Comparison of ENCODE assay signal across 12 cellular contexts in the genomic region with DNA sequence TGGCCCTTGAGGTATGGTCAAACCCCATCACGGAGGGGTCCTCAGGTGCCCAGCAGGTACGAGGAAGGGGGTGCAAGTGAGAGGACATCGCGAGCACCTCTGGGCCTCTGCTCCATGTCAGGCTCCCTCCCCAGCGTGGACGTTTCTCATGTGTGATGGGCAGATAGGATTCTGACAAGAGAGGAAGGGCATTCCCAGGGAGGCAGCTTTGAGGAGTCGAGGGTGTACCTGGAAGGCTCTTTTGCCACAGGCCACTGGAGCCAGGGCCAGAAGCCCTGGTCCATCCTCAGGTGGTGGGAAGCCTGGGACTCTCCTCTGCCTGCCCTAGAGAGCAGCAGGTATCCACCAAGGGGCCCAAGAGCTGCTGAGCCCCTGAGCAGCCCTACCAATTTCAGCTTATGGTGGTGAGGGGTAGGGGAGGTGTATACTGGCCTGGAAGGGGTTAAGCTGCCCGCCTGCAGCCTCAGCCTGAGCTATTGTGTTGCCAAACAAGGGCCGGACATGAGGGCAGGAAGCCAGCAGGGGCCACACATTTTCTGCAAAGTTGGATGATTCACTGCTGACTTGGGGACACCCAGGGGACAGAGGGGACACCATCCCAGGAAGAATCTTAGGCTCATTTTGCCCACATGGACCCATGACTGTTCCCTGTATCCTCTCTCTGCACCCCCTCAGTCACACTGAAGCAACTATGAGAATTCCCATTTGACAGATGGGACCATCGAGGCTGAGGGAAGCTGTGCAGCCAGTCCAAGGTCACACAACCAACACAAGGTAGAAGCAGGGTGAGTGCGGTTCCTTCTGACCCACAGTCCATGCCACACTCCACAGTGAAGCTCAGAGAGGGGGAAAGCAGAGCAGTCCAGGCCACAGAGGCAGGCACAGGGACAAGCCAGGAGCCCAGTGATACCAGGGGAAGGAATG. TPM values are rescaled to one million over a fixed set of nuclear protein-coding genes. Genes with fewer than 3 reads are reported as not detected.
A peak's percentile ranks its signal among the peaks of the same experiment; 100 is the strongest.
DNase-seq lines count a peak whose midpoint lies in the region; ATAC-seq and TF ChIP-seq lines count a peak whose summit lies in the region.
"Had no signal": no experiment of that assay in that cellular context is flagged by ENCODE, and none has a peak within 500 bp of the region (broad histone marks: within the 10 kb centered on the region; RNA-seq: fewer than 3 reads in every experiment).

No MANE protein-coding gene starts in this region.

- H3K27ac Mint-ChIP-seq in MCF 10A (ENCODE audit: low read depth, unreplicated experiment) (no peak overlapping the region), HFFc6 (no peak overlapping the region)
- H3K27ac Mint-ChIP-seq: activated CD4-positive, alpha-beta T cell treated with anti-CD3 and anti-CD28 coated beads for 36 hours had no signal

- H3K27me3 Mint-ChIP-seq in MCF 10A (ENCODE audit: insufficient read depth, unreplicated experiment) (peaks cover 21% of the 10 kb centered on the region), HFFc6 (ENCODE audit: insufficient read depth) (peaks cover 27% of the 10 kb centered on the region)

- H3K9me3 Mint-ChIP-seq in MCF 10A (ENCODE audit: unreplicated experiment) (no peaks in the 10 kb centered on the region), HFFc6 (no peaks in the 10 kb centered on the region)

- peaks cover 7% of the 10 kb centered on the region for H3K4me1 Mint-ChIP-seq in MCF 10A (ENCODE audit: insufficient read depth, unreplicated experiment)
- peaks cover 11% of the 10 kb centered on the region; the same call in 1 of the 2 replicates for H3K4me1 Mint-ChIP-seq in HFFc6 (ENCODE audit: low read depth)
- H3K4me1 Mint-ChIP-seq: activated CD4-positive, alpha-beta T cell treated with anti-CD3 and anti-CD28 coated beads for 36 hours had no signal

- DNase-seq in breast epithelium (ENCODE audit: low spot score in 2 of 2), result no peak
- no peak for DNase-seq in MCF 10A (ENCODE audit: unreplicated experiment)
- no peak for DNase-seq in fibroblast of the aortic adventitia (ENCODE audit: low read depth)
- no peak for DNase-seq in vagina (ENCODE audit: extremely low spot score in 2 of 2)
- no peak for DNase-seq in activated CD4-positive, CD25-positive, alpha-beta regulatory T cell treated with anti-CD3 and anti-CD28 coated beads, Interleukin-2, amount 50 U/mL, for 72 hours
- no peak for DNase-seq in HFFc6
- DNase-seq: Karpas-422 had no signal

- CTCF ChIA-PET in MCF 10A (lab: Yijun Ruan, JAX), result interaction anchor here (0.6 to 7.8 kb wide), 6 partner anchors 11 to 1622 kb away, joined by 3 to 91 read pairs (median 6); no protein-coding TSS in a partner anchor

- H3K27me3 ChIP-seq in breast epithelium (no peaks in the 10 kb centered on the region), muscle layer of duodenum (ENCODE audit: low read depth, low read length) (no peaks in the 10 kb centered on the region), vagina (no peaks in the 10 kb centered on the region)

- TF ChIP-seq CTCF in breast epithelium (IDR thresholded peaks at IDR 0.05) (no peak), MCF 10A (IDR thresholded peaks at IDR 0.05; ENCODE audit: unreplicated experiment) (no peak), fibroblast of the aortic adventitia (IDR thresholded peaks at IDR 0.05; ENCODE audit: insufficient read depth, low read length) (no peak), vagina (IDR thresholded peaks at IDR 0.05) (no peak), HFFc6 (IDR thresholded peaks at IDR 0.05) (no peak)

- ATAC-seq in GM18909 (IDR thresholded peaks at IDR 0.05; ENCODE audit: poor library complexity, unreplicated experiment), result no peak
- ATAC-seq: esophagus mucosa had no signal

- H3K9me3 ChIP-seq in breast epithelium (no peaks in the 10 kb centered on the region), muscle layer of duodenum (ENCODE audit: control insufficient read depth in 1 of 2, low read length in 2 of 2) (no peaks in the 10 kb centered on the region), vagina (no peaks in the 10 kb centered on the region)

- H3K36me3 ChIP-seq in breast epithelium (no peaks in the 10 kb centered on the region), muscle layer of duodenum (ENCODE audit: control insufficient read depth in 1 of 2, insufficient read depth in 2 of 2, low read length in 2 of 2) (no peaks in the 10 kb centered on the region), vagina (no peaks in the 10 kb centered on the region)

- H3K4me1 ChIP-seq in breast epithelium (peaks cover 5 to 15% of the 10 kb centered on the region in 2 donors), muscle layer of duodenum (ENCODE audit: control insufficient read depth in 1 of 2, insufficient read depth in 2 of 2, low read length in 2 of 2) (peaks cover 0 to 26% of the 10 kb centered on the region in 2 donors), vagina (peaks cover 25% of the 10 kb centered on the region)

- BruUV-seq in MCF 10A (replicated peaks; lab: Mats Ljungman, UMichigan), result no TSS peak

- peak overlapping the region; percentile 82 to 88 for H3K27ac ChIP-seq in breast epithelium
- peak overlapping the region; percentile 48 for H3K27ac ChIP-seq in muscle layer of duodenum (ENCODE audit: low read length)
- H3K27ac ChIP-seq in vagina, result peak overlapping the region; percentile 16

- no peak for TF ChIP-seq POLR2A in breast epithelium (IDR thresholded peaks at IDR 0.05)
- no peak for TF ChIP-seq POLR2A in vagina (IDR thresholded peaks at IDR 0.05)

- POLR2A ChIA-PET in MCF 10A (lab: Yijun Ruan, JAX), result interaction anchor here (0.9 kb wide), 1 partner anchor 13 kb away, joined by 3 read pairs; no protein-coding TSS in a partner anchor

- H3K4me3 ChIP-seq in breast epithelium (peak overlapping the region; percentile 41 to 63 (median 48)), fibroblast of the aortic adventitia (ENCODE audit: low read depth, low read length) (peak overlapping the region; percentile 9), muscle layer of duodenum (ENCODE audit: low read depth in 1 of 2, low read length in 2 of 2) (peak overlapping the region; percentile 7 to 20), vagina (peak overlapping the region; percentile 30 to 37)

- intact Hi-C loops in breast epithelium (cut with DNase I; ENCODE audit: low total_unique reads) (loop anchor here (10.0 kb wide), 1 partner anchor 367 kb away; no protein-coding TSS in a partner anchor), MCF 10A (cut with micrococcal nuclease) (no loop called here), vagina (cut with DNase I) (no loop called here)

- no peaks in the 10 kb centered on the region for H3K36me3 Mint-ChIP-seq in MCF 10A (ENCODE audit: insufficient read depth, unreplicated experiment)
- H3K36me3 Mint-ChIP-seq in HFFc6 (ENCODE audit: low read depth), result no peaks in the 10 kb centered on the region

- no peak overlapping the region for H3K4me3 Mint-ChIP-seq in MCF 10A (ENCODE audit: unreplicated experiment)
- H3K4me3 Mint-ChIP-seq in HFFc6, result no peak overlapping the region
- H3K4me3 Mint-ChIP-seq: activated CD4-positive, alpha-beta T cell treated with anti-CD3 and anti-CD28 coated beads for 36 hours had no signal

RNA-seq across cellular contexts. Expression of a gene that starts 1.7 kb away (rescaled TPM):
- total RNA-seq in breast epithelium (10 to 100 TPM; 19.2 to 52.8 (median 45.1) TPM), MCF 10A (2022) (not detected in 2 replicates), fibroblast of the aortic adventitia (ENCODE audit: low replicate concordance) (2.9 and 7.0 TPM in 2 replicates), vagina (38.3 TPM)
- total RNA-seq in HFFc6 (2021; fragmentation: NEBNext Ultra II Directional; extraction: Animal tissue kit (Norgen Biotek cat#: 25700)), result not detected
- total RNA-seq: activated CD4-positive, alpha-beta T cell treated with anti-CD3 and anti-CD28 coated beads for 36 hours; myocyte had no signal

RNA-seq across cellular contexts. Expression of a gene that starts 58.9 kb away (rescaled TPM):
- total RNA-seq in breast epithelium, result 1 to 10 TPM in 1 of 3 donors, under 1 TPM in 1, not detected in 1; 0.16 to 3.5 TPM
- total RNA-seq in MCF 10A (2022), result 1.1 and 2.7 TPM in 2 replicates
- 0.09 TPM in 1 of 2 replicates, not detected in the other for total RNA-seq in fibroblast of the aortic adventitia (ENCODE audit: low replicate concordance)
- not detected for total RNA-seq in vagina
- total RNA-seq in HFFc6 (2021; fragmentation: NEBNext Ultra II Directional; extraction: Animal tissue kit (Norgen Biotek cat#: 25700)), result not detected
- total RNA-seq: activated CD4-positive, alpha-beta T cell treated with anti-CD3 and anti-CD28 coated beads for 36 hours had no signal

Comparison
In these comparisons a context has a peak if more than half of its experiments do, and no peak if none do; other contexts are left out.
1. H3K27ac ChIP-seq: peak in every context shown above with its lines; median percentile 85 in breast epithelium; 48 in muscle layer of duodenum; 16 in vagina.